Comparison of ENCODE assay signal across 19 cellular contexts in genomic region chrX:17409566-17410290, GRCh38. TPM values are rescaled to one million over a fixed set of nuclear protein-coding genes. Genes with fewer than 3 reads are reported as not detected.
DNase-seq lines count a peak whose midpoint lies in the region; FAIRE-seq and TF ChIP-seq lines count a peak whose summit lies in the region.
"Had no signal": no experiment of that assay in that cellular context is flagged by ENCODE, and none has a peak within 500 bp of the region (broad histone marks: within the 10 kb centered on the region; RNA-seq: fewer than 3 reads in every experiment).

No MANE protein-coding gene starts in this region.

- no peak for FAIRE-seq in astrocyte (lab: Jason Lieb, UNC)
- FAIRE-seq in kidney (lab: Jason Lieb, UNC): no peak

- H3K9ac ChIP-seq in HUES48 (ENCODE audit: low read depth, low read length) (no peak overlapping the region), astrocyte (ENCODE audit: low read length) (no peak overlapping the region), kidney (ENCODE audit: low read length in 2 of 2) (no peak overlapping the region)
- H3K9ac ChIP-seq: BLaER1 treated with 17β-estradiol and CSF1 and Interleukin-3, amounts not matched to agents 10 nM and 100 nM had no signal

- no peaks in the 10 kb centered on the region for H3K36me3 Mint-ChIP-seq in astrocyte (ENCODE audit: low read depth, unreplicated experiment)
- H3K36me3 Mint-ChIP-seq in type B pancreatic cell: peaks cover 5% of the 10 kb centered on the region
- H3K36me3 Mint-ChIP-seq: CD8-positive, alpha-beta T cell had no signal

- no peaks in the 10 kb centered on the region for H4K20me1 ChIP-seq in astrocyte (ENCODE audit: insufficient read depth, low read length)
- H4K20me1 ChIP-seq: BLaER1 treated with 17β-estradiol and CSF1 and Interleukin-3, amounts not matched to agents 10 nM and 100 nM had no signal

- H3K27ac ChIP-seq in HUES48 (ENCODE audit: low read depth, low read length) (peak overlapping the region; percentile 87), astrocyte (ENCODE audit: low read depth, low read length) (peak overlapping the region; percentile 2), kidney (ENCODE audit: low read depth in 2 of 2, low read length in 2 of 2) (no peak overlapping the region), Peyer's patch (no peak overlapping the region)
- H3K27ac ChIP-seq: BLaER1 treated with 17β-estradiol and CSF1 and Interleukin-3, amounts not matched to agents 10 nM and 100 nM; SJCRH30 had no signal

- H3K4me1 Mint-ChIP-seq in astrocyte (ENCODE audit: low read depth, unreplicated experiment) (peaks cover 37% of the 10 kb centered on the region), type B pancreatic cell (ENCODE audit: unreplicated experiment) (peaks cover 46% of the 10 kb centered on the region)

- DNase-seq in astrocyte (ENCODE audit: low read depth) (no peak), iPS-NIHi7 (ENCODE audit: extremely low spot score) (peak; percentile 20), type B pancreatic cell (ENCODE audit: extremely low spot score, unreplicated experiment) (no peak), kidney (no peak), midbrain (lab: John Stamatoyannopoulos, UW) (no peak), Peyer's patch (no peak)
- DNase-seq: Calu3; CD8-positive, alpha-beta T cell; DMS53; GOT3; IMR-90; NCI-H1048; NCI-H1436 treated with DMSO at 0.1 percent for 48 hours; NCI-H2029 treated with DMSO at 0.1 percent for 48 hours; NCI-H524 treated with DMSO at 0.1 percent for 48 hours; PC-3; SJCRH30 had no signal

- H3K4me1 ChIP-seq in HUES48 (ENCODE audit: control insufficient read depth, insufficient read depth, low read length) (peaks cover 47% of the 10 kb centered on the region), astrocyte (ENCODE audit: insufficient read depth, low read length) (peaks cover 37% of the 10 kb centered on the region), kidney (ENCODE audit: control insufficient read depth in 1 of 2, insufficient read depth in 1 of 2, low read depth in 1 of 2, low read length in 2 of 2) (peaks cover 7 to 14% of the 10 kb centered on the region in 2 donors), Peyer's patch (no peaks in the 10 kb centered on the region)
- H3K4me1 ChIP-seq: SJCRH30 had no signal

- H3K4me2 ChIP-seq in astrocyte (ENCODE audit: low read length): no peak overlapping the region
- H3K4me2 ChIP-seq: BLaER1 treated with 17β-estradiol and CSF1 and Interleukin-3, amounts not matched to agents 10 nM and 100 nM had no signal

- H3K27me3 ChIP-seq in HUES48 (ENCODE audit: control insufficient read depth, insufficient read depth, low read length): peaks cover 36% of the 10 kb centered on the region
- no peaks in the 10 kb centered on the region for H3K27me3 ChIP-seq in astrocyte (ENCODE audit: insufficient read depth, low read length)
- H3K27me3 ChIP-seq in Peyer's patch: no peaks in the 10 kb centered on the region
- H3K27me3 ChIP-seq: SJCRH30 had no signal

- peaks cover 57% of the 10 kb centered on the region for H3K79me2 ChIP-seq in astrocyte (ENCODE audit: insufficient read depth, low read length)

- H3K9me3 ChIP-seq in HUES48 (ENCODE audit: control insufficient read depth, insufficient read depth, low read length) (no peaks in the 10 kb centered on the region), astrocyte (ENCODE audit: insufficient read depth, low read depth, low read length) (no peaks in the 10 kb centered on the region), kidney (ENCODE audit: control insufficient read depth in 1 of 2, low read length in 2 of 2) (no peaks in the 10 kb centered on the region), Peyer's patch (no peaks in the 10 kb centered on the region)
- H3K9me3 ChIP-seq: SJCRH30 had no signal

- intact Hi-C loops in kidney (cut with DNase I): no loop called here

- no peak overlapping the region for H2AFZ ChIP-seq in astrocyte (ENCODE audit: low read depth, low read length)

- no peaks in the 10 kb centered on the region for H3K36me3 ChIP-seq in HUES48 (ENCODE audit: control insufficient read depth, insufficient read depth, low read length)
- no peaks in the 10 kb centered on the region for H3K36me3 ChIP-seq in astrocyte (ENCODE audit: insufficient read depth, low read length)
- no peaks in the 10 kb centered on the region for H3K36me3 ChIP-seq in kidney (ENCODE audit: control insufficient read depth in 1 of 2, insufficient read depth in 2 of 2, low read length in 2 of 2)
- no peaks in the 10 kb centered on the region for H3K36me3 ChIP-seq in Peyer's patch
- H3K36me3 ChIP-seq: BLaER1 treated with 17β-estradiol and CSF1 and Interleukin-3, amounts not matched to agents 10 nM and 100 nM; SJCRH30 had no signal

- H3K4me3 Mint-ChIP-seq in astrocyte (ENCODE audit: unreplicated experiment) (no peak overlapping the region), type B pancreatic cell (peak overlapping the region; percentile 27)
- H3K4me3 Mint-ChIP-seq: CD8-positive, alpha-beta T cell had no signal

- TF ChIP-seq CTCF in astrocyte (IDR thresholded peaks at IDR 0.05; ENCODE audit: insufficient read depth, low read depth, low read length) (no peak), type B pancreatic cell (conservative IDR thresholded peaks at IDR 0.05) (no peak), kidney (IDR thresholded peaks at IDR 0.05; ENCODE audit: borderline replicate concordance, extremely low read depth, insufficient read depth) (no peak), Peyer's patch (IDR thresholded peaks at IDR 0.05) (no peak)

- TF ChIP-seq POLR2A in Peyer's patch (IDR thresholded peaks at IDR 0.05): no peak

- H3K27me3 Mint-ChIP-seq in astrocyte (ENCODE audit: low read depth, unreplicated experiment): no peaks in the 10 kb centered on the region
- H3K27me3 Mint-ChIP-seq in type B pancreatic cell: peaks cover 3% of the 10 kb centered on the region

- H3K4me3 ChIP-seq in HUES48 (ENCODE audit: low read depth, low read length) (peak overlapping the region; percentile 43), astrocyte (ENCODE audit: insufficient read depth, low read depth, low read length) (no peak overlapping the region), kidney (ENCODE audit: low read length in 2 of 2) (no peak overlapping the region), Peyer's patch (no peak overlapping the region)
- H3K4me3 ChIP-seq: BLaER1 treated with 17β-estradiol and CSF1 and Interleukin-3, amounts not matched to agents 10 nM and 100 nM; SJCRH30 had no signal

- H3K27ac Mint-ChIP-seq in astrocyte (ENCODE audit: unreplicated experiment) (no peak overlapping the region), type B pancreatic cell (peak overlapping the region; percentile 14)
- H3K27ac Mint-ChIP-seq: CD8-positive, alpha-beta T cell had no signal

- no peaks in the 10 kb centered on the region for H3K9me3 Mint-ChIP-seq in astrocyte (ENCODE audit: unreplicated experiment)
- H3K9me3 Mint-ChIP-seq in type B pancreatic cell: no peaks in the 10 kb centered on the region
- H3K9me3 Mint-ChIP-seq: CD8-positive, alpha-beta T cell had no signal

RNA-seq across cellular contexts. Expression of gene NHS, which starts 34.7 kb away (rescaled TPM):
- 6.6 and 8.1 TPM in 2 replicates for total RNA-seq in astrocyte
- 9.2 and 27.8 TPM in 2 replicates for total RNA-seq in type B pancreatic cell (ENCODE audit: low replicate concordance)
- total RNA-seq in kidney: 28.9 TPM
- polyA plus RNA-seq in kidney (ENCODE audit: insufficient read depth, low read depth, low replicate concordance): 3.1 TPM
- 1 to 10 TPM in 3 of 4 donors, under 1 TPM in 1; 0.88 to 9.1 (median 2.5) TPM for total RNA-seq in Peyer's patch

Comparison
In these comparisons a context has a peak if more than half of its experiments do, and no peak if none do; other contexts are left out.
1. H3K27ac ChIP-seq: peak in HUES48 (single experiment) and astrocyte (single experiment); none in kidney (0 of 2) and Peyer's patch (0 of 4).